In genomic region chr13:97434417-97435296, GRCh38 we compare ENCODE assay signal across 8 cellular contexts. TPM values are rescaled to one million over a fixed set of nuclear protein-coding genes. Genes with fewer than 3 reads are reported as not detected.
DNase-seq lines count a peak whose midpoint lies in the region; ATAC-seq and TF ChIP-seq lines count a peak whose summit lies in the region.

No MANE protein-coding gene starts in this region.

- no peak for ATAC-seq in activated T-cell treated with anti-CD3 and anti-CD28 coated beads, Interleukin-2, amount 50 U/mL, for 4 hours
- no peak for ATAC-seq in GM18505 (IDR thresholded peaks at IDR 0.05; ENCODE audit: unreplicated experiment)

- peak overlapping the region; percentile 92 for H3K18ac ChIP-seq in H9 (ENCODE audit: insufficient read length, low read depth, low read length)

- H3K4me1 Mint-ChIP-seq in H9, result peaks cover 27% of the 10 kb centered on the region in 2 experiments
- peaks cover 31% of the 10 kb centered on the region for H3K4me1 Mint-ChIP-seq in activated T-cell treated with anti-CD3 and anti-CD28 coated beads, Interleukin-2, amount 50 U/mL, for 4 hours (ENCODE audit: low read depth)

- no CpG with 5 or more reads among the region's 59 CpGs for WGBS in H9 (ENCODE audit: extremely low coverage, insufficient read length, low lambda C conversion rate)

- H3K36me3 Mint-ChIP-seq in H9 (ENCODE audit: insufficient read depth in 1 of 3, low read depth in 3 of 3), result peaks cover 2 to 7% (median 4%) of the 10 kb centered on the region in 3 experiments; a peak in 5 of 7 replicates
- no peaks in the 10 kb centered on the region for H3K36me3 Mint-ChIP-seq in activated T-cell treated with anti-CD3 and anti-CD28 coated beads, Interleukin-2, amount 50 U/mL, for 4 hours (ENCODE audit: insufficient read depth)

- H3K23ac ChIP-seq in H9 (ENCODE audit: insufficient read length, low read depth, low read length), result no peak overlapping the region

- H3T11ph ChIP-seq in H9 (ENCODE audit: low read length), result no peak overlapping the region

- H2BK20ac ChIP-seq in H9 (ENCODE audit: low read depth, low read length, poor library complexity, severe bottlenecking), result no peak overlapping the region

- H3K4me3 Mint-ChIP-seq in H9, result peak overlapping the region; percentile 88 to 99
- H3K4me3 Mint-ChIP-seq in activated T-cell treated with anti-CD3 and anti-CD28 coated beads, Interleukin-2, amount 50 U/mL, for 4 hours, result peak overlapping the region; percentile 84

- H3K27me3 Mint-ChIP-seq in H9 (ENCODE audit: low read depth), result no peaks in the 10 kb centered on the region
- peaks cover 3% of the 10 kb centered on the region for H3K27me3 Mint-ChIP-seq in activated T-cell treated with anti-CD3 and anti-CD28 coated beads, Interleukin-2, amount 50 U/mL, for 4 hours (ENCODE audit: low read depth)

- H2BK5ac ChIP-seq in H9 (ENCODE audit: insufficient read length, low read length), result no peak overlapping the region

- H3K9me2 ChIP-seq in neural cell (ENCODE audit: insufficient read depth, low read length), result no peaks in the 10 kb centered on the region

- no peaks in the 10 kb centered on the region; a peak in 1 of 5 replicates for H3K9me3 Mint-ChIP-seq in H9
- H3K9me3 Mint-ChIP-seq in activated T-cell treated with anti-CD3 and anti-CD28 coated beads, Interleukin-2, amount 50 U/mL, for 4 hours, result no peaks in the 10 kb centered on the region

- H3K79me1 ChIP-seq in H9 (ENCODE audit: insufficient read depth, low read depth, low read length, poor library complexity, severe bottlenecking), result no peaks in the 10 kb centered on the region

- peak overlapping the region; percentile 97 for H3K4me2 ChIP-seq in H9 (ENCODE audit: insufficient read depth, insufficient read length, low read length)
- peak overlapping the region; percentile 64 for H3K4me2 ChIP-seq in neural cell (ENCODE audit: low read length)

- H3K79me2 ChIP-seq in H9 (ENCODE audit: insufficient read depth, low read length), result peaks cover 5% of the 10 kb centered on the region; the same call in 1 of the 2 replicates
- H3K79me2 ChIP-seq in neural cell (replicated peaks; ENCODE audit: insufficient read depth, low read length), result peaks cover 60% of the 10 kb centered on the region

- H3K56ac ChIP-seq in H9 (ENCODE audit: insufficient read length, low read depth, low read length), result no peak overlapping the region

- no peak for TF ChIP-seq CTCF in H9 (conservative IDR thresholded peaks at IDR 0.05)
- TF ChIP-seq CTCF in neural cell (IDR thresholded peaks at IDR 0.05; ENCODE audit: poor library complexity, severe bottlenecking), result no peak

- H3K23me2 ChIP-seq in H9 (ENCODE audit: insufficient read length, low read depth, low read length, poor library complexity, severe bottlenecking), result peaks cover 10% of the 10 kb centered on the region

- no peak for TF ChIP-seq EP300 in neural cell (conservative IDR thresholded peaks at IDR 0.05; ENCODE audit: poor library complexity, severe bottlenecking)

- H3K4ac ChIP-seq in H9 (ENCODE audit: low read depth, low read length), result no peak overlapping the region; the same call in 1 of the 2 replicates

- H3K9ac ChIP-seq in H9 (ENCODE audit: extremely low read depth, insufficient read length, low read length), result peak overlapping the region; percentile 95
- peak overlapping the region; percentile 75 for H3K9ac ChIP-seq in neural cell (ENCODE audit: low read length)
- peak overlapping the region; percentile 57 to 68 for H3K9ac ChIP-seq in stomach smooth muscle (ENCODE audit: low read length in 2 of 2)

- no peaks in the 10 kb centered on the region for H3K36me3 ChIP-seq in neural cell (ENCODE audit: insufficient read depth, low read length)
- H3K36me3 ChIP-seq in stomach smooth muscle (ENCODE audit: control insufficient read depth in 2 of 2, insufficient read depth in 2 of 2, low read length in 2 of 2), result no peaks in the 10 kb centered on the region

- H4K8ac ChIP-seq in H9 (replicated peaks; ENCODE audit: insufficient read length, low read depth, low read length), result no peak overlapping the region

- peak overlapping the region; percentile 98 for H3K14ac ChIP-seq in H9 (ENCODE audit: insufficient read depth, low read length)

- H2AFZ ChIP-seq in H9 (ENCODE audit: low read length) (no peak overlapping the region), neural cell (ENCODE audit: low read depth, low read length) (peak overlapping the region; percentile 0)

- peak overlapping the region; percentile 76 to 93 (median 83) for H3K27ac Mint-ChIP-seq in H9

- H3K4me1 ChIP-seq in H9 (ENCODE audit: insufficient read depth, low read length) (peaks cover 4% of the 10 kb centered on the region), stomach smooth muscle (ENCODE audit: control insufficient read depth, insufficient read depth, low read length) (peaks cover 4% of the 10 kb centered on the region)

- H3K27ac ChIP-seq in H9 (ENCODE audit: insufficient read length, low read depth, low read length) (no peak overlapping the region), neural cell (ENCODE audit: low read length) (peak overlapping the region; percentile 76), stomach smooth muscle (ENCODE audit: low read length) (no peak overlapping the region)

- H2BK12ac ChIP-seq in H9 (ENCODE audit: insufficient read length, low read depth, low read length), result no peak overlapping the region

- TF ChIP-seq RAD21 in neural cell (conservative IDR thresholded peaks at IDR 0.05), result peak; percentile 39

- H3K27me3 ChIP-seq in H9 (ENCODE audit: insufficient read depth, low read length), result no peaks in the 10 kb centered on the region
- H3K27me3 ChIP-seq in neural cell (ENCODE audit: insufficient read depth, low read depth, low read length), result no peaks in the 10 kb centered on the region
- H3K27me3 ChIP-seq in stomach smooth muscle (ENCODE audit: control insufficient read depth in 1 of 2, insufficient read depth in 2 of 2, low read length in 2 of 2), result no peaks in the 10 kb centered on the region

- H3K4me3 ChIP-seq in neural cell (ENCODE audit: low read length) (peak overlapping the region; percentile 81), stomach smooth muscle (ENCODE audit: low read length in 2 of 2) (peak overlapping the region; percentile 63 to 82)

- H2BK120ac ChIP-seq in H9 (ENCODE audit: low read depth, low read length, poor library complexity, severe bottlenecking), result no peak overlapping the region

- H3K9me3 ChIP-seq in H9 (ENCODE audit: control insufficient read depth, low read depth, low read length) (no peaks in the 10 kb centered on the region), neural cell (ENCODE audit: low read length) (no peaks in the 10 kb centered on the region), stomach smooth muscle (ENCODE audit: control insufficient read depth in 2 of 2, low read length in 2 of 2) (no peaks in the 10 kb centered on the region)

- no peak overlapping the region for H4K91ac ChIP-seq in H9 (ENCODE audit: insufficient read length, low read depth, low read length)

- DNase-seq in DMS79 (lab: John Stamatoyannopoulos, UW) (peak; percentile 26), H9 (peak; percentile 44), NCI-H2171 (lab: John Stamatoyannopoulos, UW) (peak; percentile 13), fibroblast of gingiva (ENCODE audit: low read depth) (peak; percentile 24)
- DNase-seq in activated T-cell treated with anti-CD3 and anti-CD28 coated beads, Interleukin-2, amount 50 U/mL, for 4 hours, result peak; percentile 18

- H4K20me1 ChIP-seq in H9 (ENCODE audit: control insufficient read depth, insufficient read depth, insufficient read length), result no peaks in the 10 kb centered on the region
- no peaks in the 10 kb centered on the region for H4K20me1 ChIP-seq in neural cell (ENCODE audit: insufficient read depth)

- H3F3A ChIP-seq in neural cell (ENCODE audit: insufficient read depth, low read length, poor library complexity, severe bottlenecking), result no peaks in the 10 kb centered on the region

- H2AK5ac ChIP-seq in H9 (ENCODE audit: insufficient read length, low read length), result no peak overlapping the region

- no peak overlapping the region; the same call in 1 of the 2 replicates for H2BK15ac ChIP-seq in H9 (ENCODE audit: low read depth, low read length)

- no peak overlapping the region for H4K5ac ChIP-seq in H9 (ENCODE audit: insufficient read length, low read depth, low read length)

- TF ChIP-seq POLR2A in GM18505 (IDR thresholded peaks at IDR 0.05; ENCODE audit: borderline replicate concordance, extremely low read depth, insufficient read depth, insufficient read length), result no peak

TF ChIP-seq in neural cell, 6 proteins besides CTCF, POLR2A, EP300 and RAD21:
- TF ChIP-seq POLR2AphosphoS5 (IDR thresholded peaks at IDR 0.05), result peak; percentile 26
- TF ChIP-seq TAF1 (IDR thresholded peaks at IDR 0.05; ENCODE audit: low read depth), result no peak
- no peak for TF ChIP-seq EZH2 (IDR thresholded peaks at IDR 0.05; ENCODE audit: borderline replicate concordance, insufficient read depth, low read length, poor library complexity, severe bottlenecking)
- TF ChIP-seq REST (IDR thresholded peaks at IDR 0.05; ENCODE audit: borderline replicate concordance), result no peak
- peak; percentile 35 for TF ChIP-seq SMC3 (conservative IDR thresholded peaks at IDR 0.05; ENCODE audit: poor library complexity)
- TF ChIP-seq MXI1 (conservative IDR thresholded peaks at IDR 0.05; ENCODE audit: poor library complexity, severe bottlenecking), result no peak
TF ChIP-seq in neural cell: peak in this region for 2.

RNA-seq across cellular contexts. Expression of gene RAP2A, which starts 0.7 kb away (rescaled TPM):
- 31.7 and 32.1 TPM in 2 replicates for total RNA-seq in H9 (2021)
- 10 to 100 TPM; 11.1 to 16.0 (median 15.5) TPM for total RNA-seq in activated T-cell treated with anti-CD3 and anti-CD28 coated beads, Interleukin-2, amount 50 U/mL, for 4 hours
- polyA plus RNA-seq in neural cell, result 54.8 and 55.3 TPM in 2 replicates
- 95.4 and 105 TPM in 2 replicates for polyA minus RNA-seq in neural cell
